13 cellular contexts compared by ENCODE assay signal in genomic region chr20:7650481-7650880, GRCh38.
DNase-seq lines count a peak whose midpoint lies in the region; FAIRE-seq and TF ChIP-seq lines count a peak whose summit lies in the region.
"Had no signal": no experiment of that assay in that cellular context is flagged by ENCODE, and none has a peak within 500 bp of the region (broad histone marks: within the 10 kb centered on the region; RNA-seq: fewer than 3 reads in every experiment).

No MANE protein-coding gene starts in this region.

- no peak overlapping the region for H3K4ac ChIP-seq in neuronal stem cell (ENCODE audit: low read length)

- H3K27ac Mint-ChIP-seq in activated naive CD4-positive, alpha-beta T cell treated with anti-CD3 and anti-CD28 coated beads for 36 hours, result no peak overlapping the region

- H3K27me3 ChIP-seq in endothelial cell of umbilical vein (ENCODE audit: control insufficient read depth in 2 of 2, insufficient read depth in 2 of 2, low read length in 2 of 2) (no peaks in the 10 kb centered on the region), neuronal stem cell (ENCODE audit: control insufficient read depth in 3 of 3, insufficient read depth in 3 of 3, low read depth in 1 of 3, low read length in 3 of 3) (no peaks in the 10 kb centered on the region)
- H3K27me3 ChIP-seq: ovary had no signal

- H3K9me3 ChIP-seq in endothelial cell of umbilical vein (replicated peaks; ENCODE audit: control insufficient read depth, insufficient read depth, low read length), result no peaks in the 10 kb centered on the region
- H3K9me3 ChIP-seq in neuronal stem cell (replicated peaks in 1 of 2; ENCODE audit: control insufficient read depth in 2 of 2, insufficient read depth in 1 of 2, low read depth in 1 of 2, low read length in 2 of 2), result no peaks in the 10 kb centered on the region
- H3K9me3 ChIP-seq: ovary, SK-N-SH had no signal

- no TSS peak for BruUV-seq in endothelial cell of umbilical vein (replicated peaks; lab: Mats Ljungman, UMichigan)

- H3K9me3 Mint-ChIP-seq in activated naive CD4-positive, alpha-beta T cell treated with anti-CD3 and anti-CD28 coated beads for 36 hours, result peaks cover 10% of the 10 kb centered on the region

- H4K20me1 ChIP-seq in endothelial cell of umbilical vein (replicated peaks; ENCODE audit: control insufficient read depth, extremely low read depth, insufficient read depth, low read length), result no peaks in the 10 kb centered on the region

- no peaks in the 10 kb centered on the region for H3K79me2 ChIP-seq in endothelial cell of umbilical vein (ENCODE audit: control insufficient read depth, insufficient read depth, low read length)

- H3K4me2 ChIP-seq in endothelial cell of umbilical vein (ENCODE audit: insufficient read depth, low read length) (no peak overlapping the region), neuronal stem cell (ENCODE audit: insufficient read depth, low read length, poor library complexity, severe bottlenecking) (no peak overlapping the region)
- H3K4me2 ChIP-seq: SK-N-SH had no signal

- no peak overlapping the region for H3K14ac ChIP-seq in neuronal stem cell (ENCODE audit: low read length)

- POLR2A ChIA-PET in endothelial cell of umbilical vein (lab: Charles Lee), result no interaction called here

- no peak for TF ChIP-seq CTCF in AG09309 (IDR thresholded peaks at IDR 0.05; ENCODE audit: control insufficient read depth, insufficient read depth, low read depth, low read length, missing control alignments)
- TF ChIP-seq CTCF in endothelial cell of umbilical vein (IDR thresholded peaks at IDR 0.05; ENCODE audit: extremely low read depth in 1 of 2, insufficient read depth in 1 of 2, low read depth in 1 of 2, low read length in 2 of 2), result no peak

- no peak overlapping the region for H4K91ac ChIP-seq in neuronal stem cell (ENCODE audit: low read depth, low read length, poor library complexity)

- no peak overlapping the region for H3K4me3 Mint-ChIP-seq in activated naive CD4-positive, alpha-beta T cell treated with anti-CD3 and anti-CD28 coated beads for 36 hours

- H3K18ac ChIP-seq in neuronal stem cell (ENCODE audit: low read length), result no peak overlapping the region

- H2AK5ac ChIP-seq in neuronal stem cell (ENCODE audit: low read depth, low read length), result no peak overlapping the region

- no peak overlapping the region for H2BK12ac ChIP-seq in neuronal stem cell (ENCODE audit: low read length)

- no peak overlapping the region for H2BK120ac ChIP-seq in neuronal stem cell (ENCODE audit: low read depth, low read length)

- no peak for FAIRE-seq in endothelial cell of umbilical vein (lab: Jason Lieb, UNC)

- TF ChIP-seq POLR2A in endothelial cell of umbilical vein (IDR thresholded peaks at IDR 0.05; ENCODE audit: low read depth, low read length), result no peak

- H3K4me1 ChIP-seq in endothelial cell of umbilical vein (ENCODE audit: control insufficient read depth, extremely low read depth, insufficient read depth, low read length) (no peaks in the 10 kb centered on the region), neuronal stem cell (ENCODE audit: control insufficient read depth in 2 of 2, insufficient read depth in 1 of 2, low read depth in 1 of 2, low read length in 2 of 2) (no peaks in the 10 kb centered on the region)

- H3K27me3 Mint-ChIP-seq in activated naive CD4-positive, alpha-beta T cell treated with anti-CD3 and anti-CD28 coated beads for 36 hours (ENCODE audit: low read depth), result no peaks in the 10 kb centered on the region

- no peak overlapping the region for H3K9ac ChIP-seq in endothelial cell of umbilical vein (replicated peaks; ENCODE audit: extremely low read depth, insufficient read depth, low read length)
- no peak overlapping the region for H3K9ac ChIP-seq in neuronal stem cell (ENCODE audit: low read depth, low read length, poor library complexity)
- H3K9ac ChIP-seq: SK-N-SH had no signal

- H2AFZ ChIP-seq in endothelial cell of umbilical vein (ENCODE audit: low read depth, low read length) (no peak overlapping the region), neuronal stem cell (ENCODE audit: low read length) (no peak overlapping the region)

- H3K9me1 ChIP-seq in endothelial cell of umbilical vein (replicated peaks; ENCODE audit: control insufficient read depth, extremely low read depth, insufficient read depth, low read length), result no peaks in the 10 kb centered on the region

- no peaks in the 10 kb centered on the region for H3K4me1 Mint-ChIP-seq in activated naive CD4-positive, alpha-beta T cell treated with anti-CD3 and anti-CD28 coated beads for 36 hours (ENCODE audit: low read depth)

- no peak overlapping the region for H2BK5ac ChIP-seq in neuronal stem cell (ENCODE audit: low read length)

- CTCF ChIA-PET in endothelial cell of umbilical vein (lab: Charles Lee), result no interaction called here
- CTCF ChIA-PET in activated naive CD4-positive, alpha-beta T cell treated with anti-CD3 and anti-CD28 coated beads for 36 hours (lab: Charles Lee), result no interaction called here

- dilution Hi-C loops in endothelial cell of umbilical vein (cut with MboI; ENCODE audit: extremely low pct_ligation_motif_present, low sequenced_read_pairs), result no loop called here

- DNase-seq in AG09309 (ENCODE audit: low read depth) (peak; percentile 57), HCEC 1CT (peak; percentile 77), endothelial cell of umbilical vein (ENCODE audit: low read depth, low spot score) (peak; percentile 21), left kidney (ENCODE audit: low read depth, low spot score) (peak; percentile 13), neuronal stem cell (ENCODE audit: low spot score) (no peak), NCI-H2081 (lab: John Stamatoyannopoulos, UW) (no peak)
- DNase-seq in activated naive CD4-positive, alpha-beta T cell treated with anti-CD3 and anti-CD28 coated beads for 36 hours, result no peak
- no peak for DNase-seq in stimulated activated naive CD4-positive, alpha-beta T cell treated with Interleukin-2 at 50 U/mL for 16 hours (lab: John Stamatoyannopoulos, UW)
- DNase-seq: activated naive CD4-positive, alpha-beta T cell; caudate nucleus; ovary; SK-N-SH had no signal

- H4K8ac ChIP-seq in neuronal stem cell (ENCODE audit: low read depth, low read length), result no peak overlapping the region

- H3K4me3 ChIP-seq in AG09309 (ENCODE audit: control insufficient read depth, low read depth, low read length), result no peak overlapping the region
- H3K4me3 ChIP-seq in endothelial cell of umbilical vein (replicated peaks in 1 of 3; ENCODE audit: insufficient read depth in 1 of 3, low read depth in 1 of 3, low read length in 3 of 3), result no peak overlapping the region
- no peak overlapping the region for H3K4me3 ChIP-seq in neuronal stem cell (ENCODE audit: low read length in 2 of 2)
- H3K4me3 ChIP-seq: ovary had no signal

- no peaks in the 10 kb centered on the region for H3K36me3 Mint-ChIP-seq in activated naive CD4-positive, alpha-beta T cell treated with anti-CD3 and anti-CD28 coated beads for 36 hours (ENCODE audit: low read depth)

- H3K79me1 ChIP-seq in neuronal stem cell (ENCODE audit: low read depth, low read length), result peaks cover 3% of the 10 kb centered on the region

- no CpG with 5 or more reads among the region's 4 CpGs for whole genome bisulfite sequencing in neuronal stem cell (ENCODE audit: extremely low coverage in 2 of 2, insufficient read length in 2 of 2, insufficient replicate concordance in 1 of 2), 2 donors

- intact Hi-C loops in endothelial cell of umbilical vein (cut with micrococcal nuclease), result no loop called here
- intact Hi-C loops in activated naive CD4-positive, alpha-beta T cell treated with anti-CD3 and anti-CD28 coated beads for 36 hours (cut with micrococcal nuclease), result no loop called here

- H3K27ac ChIP-seq in endothelial cell of umbilical vein (ENCODE audit: insufficient read depth, low read depth, low read length) (no peak overlapping the region), neuronal stem cell (replicated peaks; ENCODE audit: low read length) (no peak overlapping the region)
- H3K27ac ChIP-seq: ovary, VCaP had no signal

- no peaks in the 10 kb centered on the region for H3K36me3 ChIP-seq in endothelial cell of umbilical vein (ENCODE audit: control insufficient read depth in 2 of 2, extremely low read depth in 1 of 2, insufficient read depth in 2 of 2, low read length in 2 of 2)
- H3K36me3 ChIP-seq in neuronal stem cell (replicated peaks in 1 of 2; ENCODE audit: control insufficient read depth in 2 of 2, insufficient read depth in 2 of 2, low read length in 2 of 2), result no peaks in the 10 kb centered on the region
- H3K36me3 ChIP-seq: ovary had no signal

- no peak overlapping the region for H3K23ac ChIP-seq in neuronal stem cell (ENCODE audit: low read depth, low read length, poor library complexity)

- no peak overlapping the region for H2BK15ac ChIP-seq in neuronal stem cell (ENCODE audit: low read length)

TF ChIP-seq in endothelial cell of umbilical vein, 7 proteins besides CTCF, POLR2A, EP300 and RAD21:
- TF ChIP-seq JUN (IDR thresholded peaks at IDR 0.05; ENCODE audit: borderline replicate concordance, insufficient read depth, insufficient read length, low read depth) (no peak), POLR2AphosphoS5 (IDR thresholded peaks at IDR 0.05; ENCODE audit: insufficient read depth, low read depth, low read length) (no peak), EZH2 (IDR thresholded peaks at IDR 0.05; ENCODE audit: borderline replicate concordance, low read depth, low read length, severe bottlenecking) (no peak), MYC (IDR thresholded peaks at IDR 0.05; ENCODE audit: low read depth, low read length) (no peak), GATA2 (IDR thresholded peaks at IDR 0.05; ENCODE audit: insufficient read depth, insufficient read length, low read depth, low read length) (no peak), MAX (IDR thresholded peaks at IDR 0.05; ENCODE audit: insufficient read depth, insufficient read length) (no peak), FOS (IDR thresholded peaks at IDR 0.05; ENCODE audit: borderline replicate concordance, insufficient read depth, low read length) (no peak)

Comparison
In these comparisons a context has a peak if more than half of its experiments do, and no peak if none do; other contexts are left out.
1. DNase-seq: peak in AG09309 (single experiment), HCEC 1CT (single experiment), endothelial cell of umbilical vein (single experiment) and left kidney (single experiment); none in activated naive CD4-positive, alpha-beta T cell treated with anti-CD3 and anti-CD28 coated beads for 36 hours (single experiment), neuronal stem cell (single experiment), NCI-H2081 (0 of 2) and stimulated activated naive CD4-positive, alpha-beta T cell treated with Interleukin-2 at 50 U/mL for 16 hours (single experiment).